In genomic region chr10:71382757-71383156, GRCh38 we compare ENCODE assay signal across 1 cellular context.
A peak's percentile ranks its signal among the peaks of the same experiment; 100 is the strongest.
TF ChIP-seq lines count a peak whose summit lies in the region.

No MANE protein-coding gene starts in this region.

TF ChIP-seq in K562, 482 proteins besides CTCF, POLR2A, EP300 and RAD21 (continued from another document):
- TF ChIP-seq, protein P1, sequence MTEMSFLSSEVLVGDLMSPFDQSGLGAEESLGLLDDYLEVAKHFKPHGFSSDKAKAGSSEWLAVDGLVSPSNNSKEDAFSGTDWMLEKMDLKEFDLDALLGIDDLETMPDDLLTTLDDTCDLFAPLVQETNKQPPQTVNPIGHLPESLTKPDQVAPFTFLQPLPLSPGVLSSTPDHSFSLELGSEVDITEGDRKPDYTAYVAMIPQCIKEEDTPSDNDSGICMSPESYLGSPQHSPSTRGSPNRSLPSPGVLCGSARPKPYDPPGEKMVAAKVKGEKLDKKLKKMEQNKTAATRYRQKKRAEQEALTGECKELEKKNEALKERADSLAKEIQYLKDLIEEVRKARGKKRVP (CRISPR knock-in tag; IDR thresholded peaks at IDR 0.05) = 0 out of 2 replicates have a peak, but pooled peaks have one; percentile 20
- no peak for TF ChIP-seq ZNF668 (CRISPR knock-in tag; IDR thresholded peaks at IDR 0.05)
- TF ChIP-seq MLX (CRISPR knock-in tag; conservative IDR thresholded peaks at IDR 0.05) = no peak
- TF ChIP-seq GABPA (tag; conservative IDR thresholded peaks at IDR 0.05; ENCODE audit: low read depth) = no peak
- TF ChIP-seq, protein P2, sequence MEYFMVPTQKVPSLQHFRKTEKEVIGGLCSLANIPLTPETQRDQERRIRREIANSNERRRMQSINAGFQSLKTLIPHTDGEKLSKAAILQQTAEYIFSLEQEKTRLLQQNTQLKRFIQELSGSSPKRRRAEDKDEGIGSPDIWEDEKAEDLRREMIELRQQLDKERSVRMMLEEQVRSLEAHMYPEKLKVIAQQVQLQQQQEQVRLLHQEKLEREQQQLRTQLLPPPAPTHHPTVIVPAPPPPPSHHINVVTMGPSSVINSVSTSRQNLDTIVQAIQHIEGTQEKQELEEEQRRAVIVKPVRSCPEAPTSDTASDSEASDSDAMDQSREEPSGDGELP (CRISPR knock-in tag; IDR thresholded peaks at IDR 0.05; ENCODE audit: borderline replicate concordance) = peak; percentile 85
- TF ChIP-seq C11orf30 (IDR thresholded peaks at IDR 0.05; ENCODE audit: low read depth) = peak; percentile 69
- TF ChIP-seq MCM3 (IDR thresholded peaks at IDR 0.05) = no peak
- TF ChIP-seq ZNF780A (CRISPR knock-in tag; IDR thresholded peaks at IDR 0.05) = no peak
- no peak for TF ChIP-seq YBX1 (IDR thresholded peaks at IDR 0.05)
- TF ChIP-seq, protein P3, sequence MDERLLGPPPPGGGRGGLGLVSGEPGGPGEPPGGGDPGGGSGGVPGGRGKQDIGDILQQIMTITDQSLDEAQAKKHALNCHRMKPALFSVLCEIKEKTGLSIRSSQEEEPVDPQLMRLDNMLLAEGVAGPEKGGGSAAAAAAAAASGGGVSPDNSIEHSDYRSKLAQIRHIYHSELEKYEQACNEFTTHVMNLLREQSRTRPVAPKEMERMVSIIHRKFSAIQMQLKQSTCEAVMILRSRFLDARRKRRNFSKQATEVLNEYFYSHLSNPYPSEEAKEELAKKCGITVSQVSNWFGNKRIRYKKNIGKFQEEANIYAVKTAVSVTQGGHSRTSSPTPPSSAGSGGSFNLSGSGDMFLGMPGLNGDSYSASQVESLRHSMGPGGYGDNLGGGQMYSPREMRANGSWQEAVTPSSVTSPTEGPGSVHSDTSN (CRISPR knock-in tag; IDR thresholded peaks at IDR 0.05; ENCODE audit: low read depth) = no peak
- TF ChIP-seq, protein P3 (tag; conservative IDR thresholded peaks at IDR 0.05; ENCODE audit: low read depth) = peak; percentile 68
- peak; percentile 90 for TF ChIP-seq CEBPB (tag; IDR thresholded peaks at IDR 0.05)
- TF ChIP-seq ESRRA (IDR thresholded peaks at IDR 0.05; ENCODE audit: borderline replicate concordance, low read depth) = no peak
- TF ChIP-seq ZZZ3 (IDR thresholded peaks at IDR 0.05) = no peak
- no peak for TF ChIP-seq JUN (IDR thresholded peaks at IDR 0.05; ENCODE audit: borderline replicate concordance, low read depth, low read length)
- TF ChIP-seq JUN (CRISPR knock-in tag; IDR thresholded peaks at IDR 0.05; ENCODE audit: borderline replicate concordance) = no peak
- TF ChIP-seq CCAR2 (IDR thresholded peaks at IDR 0.05; ENCODE audit: low read depth, low read length) = no peak
- TF ChIP-seq ZNF740 (CRISPR knock-in tag; IDR thresholded peaks at IDR 0.05) = no peak
- TF ChIP-seq ZNF740 (tag; IDR thresholded peaks at IDR 0.05) = no peak
- TF ChIP-seq ZNF398 (CRISPR knock-in tag; IDR thresholded peaks at IDR 0.05) = no peak
- peak; percentile 56 for TF ChIP-seq MAFF (IDR thresholded peaks at IDR 0.05; ENCODE audit: low read length)
- TF ChIP-seq NCOA6 (IDR thresholded peaks at IDR 0.05) = no peak
- TF ChIP-seq ZNF77 (CRISPR knock-in tag; IDR thresholded peaks at IDR 0.05) = no peak
- no peak for TF ChIP-seq KLF6 (CRISPR knock-in tag; IDR thresholded peaks at IDR 0.05; ENCODE audit: borderline replicate concordance)
- no peak for TF ChIP-seq IRF1 (CRISPR knock-in tag; IDR thresholded peaks at IDR 0.05; ENCODE audit: borderline replicate concordance)
- TF ChIP-seq SLC30A9 (CRISPR knock-in tag; IDR thresholded peaks at IDR 0.05) = no peak
- no peak for TF ChIP-seq BCOR (IDR thresholded peaks at IDR 0.05)
- TF ChIP-seq ZNF263 (CRISPR knock-in tag; IDR thresholded peaks at IDR 0.05; ENCODE audit: borderline replicate concordance) = no peak
- TF ChIP-seq ZNF431 (CRISPR knock-in tag; IDR thresholded peaks at IDR 0.05) = no peak
- TF ChIP-seq CEBPG (CRISPR knock-in tag; IDR thresholded peaks at IDR 0.05) = peak; percentile 34; the same call in 1 of the 2 replicates
- TF ChIP-seq CEBPG (tag; conservative IDR thresholded peaks at IDR 0.05 in 1 of 2, IDR thresholded peaks at IDR 0.05 in 1 of 2) = peak; percentile 24 to 56; a peak in 2 of 4 replicates
- TF ChIP-seq DPF2 (IDR thresholded peaks at IDR 0.05) = peak; percentile 26; the same call in 1 of the 2 replicates
- TF ChIP-seq SMARCA5 (IDR thresholded peaks at IDR 0.05) = no peak
- no peak for TF ChIP-seq ZNF655 (CRISPR knock-in tag; IDR thresholded peaks at IDR 0.05)
- no peak for TF ChIP-seq CCNT2 (IDR thresholded peaks at IDR 0.05; ENCODE audit: borderline replicate concordance, extremely low read depth, insufficient read length, low read depth, low read length)
- TF ChIP-seq ZNF830 (CRISPR knock-in tag; IDR thresholded peaks at IDR 0.05) = no peak
- TF ChIP-seq STAT5A (IDR thresholded peaks at IDR 0.05; ENCODE audit: borderline replicate concordance, low read length) = no peak
- TF ChIP-seq, protein P4, sequence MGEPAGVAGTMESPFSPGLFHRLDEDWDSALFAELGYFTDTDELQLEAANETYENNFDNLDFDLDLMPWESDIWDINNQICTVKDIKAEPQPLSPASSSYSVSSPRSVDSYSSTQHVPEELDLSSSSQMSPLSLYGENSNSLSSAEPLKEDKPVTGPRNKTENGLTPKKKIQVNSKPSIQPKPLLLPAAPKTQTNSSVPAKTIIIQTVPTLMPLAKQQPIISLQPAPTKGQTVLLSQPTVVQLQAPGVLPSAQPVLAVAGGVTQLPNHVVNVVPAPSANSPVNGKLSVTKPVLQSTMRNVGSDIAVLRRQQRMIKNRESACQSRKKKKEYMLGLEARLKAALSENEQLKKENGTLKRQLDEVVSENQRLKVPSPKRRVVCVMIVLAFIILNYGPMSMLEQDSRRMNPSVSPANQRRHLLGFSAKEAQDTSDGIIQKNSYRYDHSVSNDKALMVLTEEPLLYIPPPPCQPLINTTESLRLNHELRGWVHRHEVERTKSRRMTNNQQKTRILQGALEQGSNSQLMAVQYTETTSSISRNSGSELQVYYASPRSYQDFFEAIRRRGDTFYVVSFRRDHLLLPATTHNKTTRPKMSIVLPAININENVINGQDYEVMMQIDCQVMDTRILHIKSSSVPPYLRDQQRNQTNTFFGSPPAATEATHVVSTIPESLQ (CRISPR knock-in tag; IDR thresholded peaks at IDR 0.05) = no peak
- TF ChIP-seq, protein P5, sequence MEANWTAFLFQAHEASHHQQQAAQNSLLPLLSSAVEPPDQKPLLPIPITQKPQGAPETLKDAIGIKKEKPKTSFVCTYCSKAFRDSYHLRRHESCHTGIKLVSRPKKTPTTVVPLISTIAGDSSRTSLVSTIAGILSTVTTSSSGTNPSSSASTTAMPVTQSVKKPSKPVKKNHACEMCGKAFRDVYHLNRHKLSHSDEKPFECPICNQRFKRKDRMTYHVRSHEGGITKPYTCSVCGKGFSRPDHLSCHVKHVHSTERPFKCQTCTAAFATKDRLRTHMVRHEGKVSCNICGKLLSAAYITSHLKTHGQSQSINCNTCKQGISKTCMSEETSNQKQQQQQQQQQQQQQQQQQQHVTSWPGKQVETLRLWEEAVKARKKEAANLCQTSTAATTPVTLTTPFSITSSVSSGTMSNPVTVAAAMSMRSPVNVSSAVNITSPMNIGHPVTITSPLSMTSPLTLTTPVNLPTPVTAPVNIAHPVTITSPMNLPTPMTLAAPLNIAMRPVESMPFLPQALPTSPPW (CRISPR knock-in tag; IDR thresholded peaks at IDR 0.05) = no peak
- TF ChIP-seq DEAF1 (CRISPR knock-in tag; IDR thresholded peaks at IDR 0.05) = no peak
- no peak for TF ChIP-seq EP400 (IDR thresholded peaks at IDR 0.05)
- no peak for TF ChIP-seq POLR2B (IDR thresholded peaks at IDR 0.05; ENCODE audit: low read depth, partially characterized antibody)
- TF ChIP-seq CEBPZ (IDR thresholded peaks at IDR 0.05; ENCODE audit: borderline replicate concordance, low read depth, low read length) = no peak
